Comparison of ENCODE assay signal across 13 cellular contexts in the genomic region with DNA sequence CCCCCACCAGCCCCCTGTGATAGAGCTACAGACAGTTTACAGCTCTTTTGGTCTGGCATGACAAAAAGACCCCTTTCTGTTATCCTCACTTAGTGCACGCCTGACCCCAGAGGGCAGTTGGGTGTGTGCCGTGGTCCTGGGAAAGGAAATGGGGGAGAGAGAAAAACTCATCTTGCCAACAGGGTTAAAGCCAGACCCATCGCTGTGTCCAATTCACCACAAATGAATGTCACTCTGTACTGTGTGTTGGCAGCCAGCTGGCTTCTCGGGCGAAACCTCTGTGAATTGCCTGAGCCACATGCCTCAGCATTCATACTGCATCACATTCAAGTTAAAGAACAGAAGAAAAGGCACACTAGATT. TPM values are rescaled to one million over a fixed set of nuclear protein-coding genes. Genes with fewer than 3 reads are reported as not detected.
A peak's percentile ranks its signal among the peaks of the same experiment; 100 is the strongest.
DNase-seq lines count a peak whose midpoint lies in the region; ATAC-seq and TF ChIP-seq lines count a peak whose summit lies in the region.
"Had no signal": no experiment of that assay in that cellular context is flagged by ENCODE, and none has a peak within 500 bp of the region (broad histone marks: within the 10 kb centered on the region; RNA-seq: fewer than 3 reads in every experiment).

No MANE protein-coding gene starts in this region.

- ATAC-seq in GM23338 (no peak; the same call in 2 of the 3 replicates), HG02885 (IDR thresholded peaks at IDR 0.05; ENCODE audit: poor library complexity, unreplicated experiment) (no peak), GM18861 (IDR thresholded peaks at IDR 0.05; ENCODE audit: unreplicated experiment) (no peak)
- no peak for ATAC-seq in naive thymus-derived CD8-positive, alpha-beta T cell

- H3K79me2 ChIP-seq in GM23338 (replicated peaks; ENCODE audit: insufficient read depth) (no peaks in the 10 kb centered on the region), smooth muscle cell (ENCODE audit: low read depth) (no peaks in the 10 kb centered on the region)

- no peaks in the 10 kb centered on the region; the same call in 2 of the 3 replicates for H3K36me3 Mint-ChIP-seq in GM23338 (ENCODE audit: low read depth)
- H3K36me3 Mint-ChIP-seq in endodermal cell (ENCODE audit: low read depth) = no peaks in the 10 kb centered on the region
- H3K36me3 Mint-ChIP-seq in naive thymus-derived CD8-positive, alpha-beta T cell = peaks cover 0 to 17% (median 11%) of the 10 kb centered on the region in 3 donors

- H3K4me1 Mint-ChIP-seq in GM23338 (peaks cover 5% of the 10 kb centered on the region), endodermal cell (peaks cover 5% of the 10 kb centered on the region)
- H3K4me1 Mint-ChIP-seq in naive thymus-derived CD8-positive, alpha-beta T cell = peaks cover 13 to 32% (median 24%) of the 10 kb centered on the region in 4 donors

- no peaks in the 10 kb centered on the region for H4K20me1 ChIP-seq in GM23338 (replicated peaks; ENCODE audit: insufficient read depth)
- no peaks in the 10 kb centered on the region for H4K20me1 ChIP-seq in smooth muscle cell (ENCODE audit: low read depth)

- H3K9me3 ChIP-seq in endodermal cell (ENCODE audit: control insufficient read depth, low read length) = peaks cover 10% of the 10 kb centered on the region
- no peaks in the 10 kb centered on the region for H3K9me3 ChIP-seq in smooth muscle cell (replicated peaks; ENCODE audit: low read depth)

- no peak overlapping the region for H3K27ac Mint-ChIP-seq in GM23338
- H3K27ac Mint-ChIP-seq in endodermal cell = no peak overlapping the region
- no peak overlapping the region for H3K27ac Mint-ChIP-seq in naive thymus-derived CD8-positive, alpha-beta T cell

- 57 to 88% methylated on average over 3 to 5 of the region's 5 CpGs for WGBS in endodermal cell (ENCODE audit: insufficient coverage in 1 of 2, insufficient read length in 1 of 2), 2 experiments
- 33% methylated on average over 5 of the region's 5 CpGs for WGBS in smooth muscle cell (ENCODE audit: low lambda C conversion rate)

- no peaks in the 10 kb centered on the region for H3K4me1 ChIP-seq in GM23338 (ENCODE audit: insufficient read depth)
- no peaks in the 10 kb centered on the region for H3K4me1 ChIP-seq in endodermal cell (ENCODE audit: control insufficient read depth, insufficient read depth, low read length)
- H3K4me1 ChIP-seq in smooth muscle cell (ENCODE audit: low read depth) = peaks cover 9% of the 10 kb centered on the region

- H3K4me3 ChIP-seq in GM23338 (no peak overlapping the region), endodermal cell (ENCODE audit: low read length) (no peak overlapping the region), smooth muscle cell (no peak overlapping the region)

- H3K4me2 ChIP-seq in GM23338 = no peak overlapping the region
- H3K4me2 ChIP-seq in smooth muscle cell = peak overlapping the region; percentile 61

- peaks cover 4% of the 10 kb centered on the region; the same call in 2 of the 3 replicates for H3K9me3 Mint-ChIP-seq in GM23338
- peaks cover 4% of the 10 kb centered on the region for H3K9me3 Mint-ChIP-seq in endodermal cell
- peaks cover 0 to 15% (median 8%) of the 10 kb centered on the region in 9 donors for H3K9me3 Mint-ChIP-seq in naive thymus-derived CD8-positive, alpha-beta T cell

- TF ChIP-seq CTCF in GM23338 (conservative IDR thresholded peaks at IDR 0.05; ENCODE audit: low read depth in 2 of 2) (no peak), endodermal cell (conservative IDR thresholded peaks at IDR 0.05) (no peak), smooth muscle cell (IDR thresholded peaks at IDR 0.05; ENCODE audit: borderline replicate concordance, insufficient read depth, poor library complexity, severe bottlenecking) (no peak)

- DNase-seq in GM23338 (ENCODE audit: low spot score) (no peak), endodermal cell (no peak), medulla oblongata (ENCODE audit: extremely low spot score) (peak; percentile 55), smooth muscle cell (lab: John Stamatoyannopoulos, UW; ENCODE audit: unreplicated experiment) (no peak)
- no peak for DNase-seq in activated CD4-positive, CD25-positive, alpha-beta regulatory T cell treated with anti-CD3 and anti-CD28 coated beads, Interleukin-2, amount 50 U/mL, for 72 hours
- no peak for DNase-seq in naive thymus-derived CD8-positive, alpha-beta T cell
- DNase-seq: activated effector memory CD4-positive, alpha-beta T cell treated with anti-CD3 and anti-CD28 coated beads, Interleukin-2, amount 50 U/mL, for 16 hours; KG1; NCI-H446 treated with DMSO at 0.1 percent for 48 hours; SW 1271 had no signal

- H3K9me2 ChIP-seq in GM23338 (ENCODE audit: insufficient read depth) = 0 out of 2 replicates have a peak, but pooled peaks cover 3% of the 10 kb centered on the region

- no peak overlapping the region for H3K4me3 Mint-ChIP-seq in GM23338
- H3K4me3 Mint-ChIP-seq in endodermal cell = no peak overlapping the region
- no peak overlapping the region for H3K4me3 Mint-ChIP-seq in naive thymus-derived CD8-positive, alpha-beta T cell

- no peaks in the 10 kb centered on the region for H3K36me3 ChIP-seq in GM23338 (ENCODE audit: insufficient read depth)
- H3K36me3 ChIP-seq in endodermal cell (ENCODE audit: control insufficient read depth, insufficient read depth, low read length) = no peaks in the 10 kb centered on the region
- H3K36me3 ChIP-seq in smooth muscle cell (ENCODE audit: low read depth) = no peaks in the 10 kb centered on the region

- H3K27me3 Mint-ChIP-seq in GM23338 (ENCODE audit: insufficient read depth, low read depth, poor library complexity) (peaks cover 6% of the 10 kb centered on the region), endodermal cell (ENCODE audit: insufficient read depth) (peaks cover 4% of the 10 kb centered on the region)
- H3K27me3 Mint-ChIP-seq in naive thymus-derived CD8-positive, alpha-beta T cell = peaks cover 26 to 78% (median 29%) of the 10 kb centered on the region in 5 donors

- no peak overlapping the region for H3K27ac ChIP-seq in GM23338 (ENCODE audit: low read depth)
- peak overlapping the region; percentile 89 for H3K27ac ChIP-seq in endodermal cell (ENCODE audit: low read depth, low read length)
- H3K27ac ChIP-seq in smooth muscle cell (ENCODE audit: low read depth) = no peak overlapping the region
- H3K27ac ChIP-seq: HL-60 had no signal

- H2AFZ ChIP-seq in GM23338 = peak overlapping the region; percentile 18; the same call in 1 of the 2 replicates
- peak overlapping the region; percentile 38 for H2AFZ ChIP-seq in smooth muscle cell (ENCODE audit: low read depth)

- POLR2A ChIA-PET in naive thymus-derived CD8-positive, alpha-beta T cell (lab: Charles Lee) = no interaction called here

- no peaks in the 10 kb centered on the region for H3F3A ChIP-seq in GM23338 (replicated peaks; ENCODE audit: low read depth)
- H3F3A ChIP-seq in smooth muscle cell (ENCODE audit: low read depth) = no peaks in the 10 kb centered on the region

- H3K27me3 ChIP-seq in GM23338 (ENCODE audit: insufficient read depth) (no peaks in the 10 kb centered on the region), endodermal cell (ENCODE audit: control insufficient read depth, insufficient read depth, low read length, poor library complexity, severe bottlenecking) (peaks cover 14% of the 10 kb centered on the region), smooth muscle cell (ENCODE audit: low read depth) (peaks cover 6% of the 10 kb centered on the region)

- H3K9ac ChIP-seq in endodermal cell (ENCODE audit: extremely low read depth, low read length, poor library complexity, severe bottlenecking) (no peak overlapping the region), smooth muscle cell (ENCODE audit: low read depth) (no peak overlapping the region)

TF ChIP-seq in GM23338, 12 proteins besides CTCF, POLR2A, EP300 and RAD21:
- TF ChIP-seq EZH2phosphoT487 (IDR thresholded peaks at IDR 0.05; ENCODE audit: unreplicated experiment) = no peak
- TF ChIP-seq JUNB (IDR thresholded peaks at IDR 0.05; ENCODE audit: unreplicated experiment) = no peak
- TF ChIP-seq STAT1 (IDR thresholded peaks at IDR 0.05; ENCODE audit: unreplicated experiment) = no peak
- no peak for TF ChIP-seq ZNF114 (CRISPR knock-in tag; IDR thresholded peaks at IDR 0.05)
TF ChIP-seq in GM23338: peak in this region for 0.

RNA-seq across cellular contexts. Expression of a gene that starts 28.6 kb away (rescaled TPM):
- 14.4 and 18.2 TPM in 2 replicates for total RNA-seq in GM23338 (2014; rRNA removed; shearing (Covaris generic))
- polyA plus RNA-seq in GM23338 (2016; fragmentation: Nextera tagmentation; extraction: Ambion mirVana) (6.2 and 8.5 TPM in 2 replicates), smooth muscle cell (4.2 and 4.4 TPM in 2 replicates)
- total RNA-seq in endodermal cell (10 to 100 TPM in 1 of 2 donors, 1 to 10 TPM in 1; 8.8 to 13.4 TPM), smooth muscle cell (12.7 and 15.4 TPM in 2 replicates)
- polyA plus RNA-seq in endodermal cell (2013, experiment 1 of 2) = 37.5 TPM
- 41.7 TPM for polyA plus RNA-seq in endodermal cell (2013, experiment 2 of 2)
- total RNA-seq in naive thymus-derived CD8-positive, alpha-beta T cell = 1 to 10 TPM; 4.8 to 6.7 TPM
- polyA plus RNA-seq in naive thymus-derived CD8-positive, alpha-beta T cell = under 1 TPM; 0.35 to 0.62 (median 0.47) TPM
